14 cellular contexts compared by ENCODE assay signal in genomic region chr17:59342681-59343127, GRCh38. TPM values are rescaled to one million over a fixed set of nuclear protein-coding genes. Genes with fewer than 3 reads are reported as not detected.
DNase-seq lines count a peak whose midpoint lies in the region; ATAC-seq and TF ChIP-seq lines count a peak whose summit lies in the region.
"Had no signal": no experiment of that assay in that cellular context is flagged by ENCODE, and none has a peak within 500 bp of the region (broad histone marks: within the 10 kb centered on the region; RNA-seq: fewer than 3 reads in every experiment).

No MANE protein-coding gene starts in this region.

- H3K27ac Mint-ChIP-seq in activated CD4-positive, alpha-beta T cell treated with anti-CD3 and anti-CD28 coated beads, Interleukin-2, amount 10 ng/mL, durations not matched to agents 24 days and 14 days, result peak overlapping the region; percentile 78
- peak overlapping the region; percentile 78 for H3K27ac Mint-ChIP-seq in activated CD8-positive, alpha-beta memory T cell treated with anti-CD3 and anti-CD28 coated beads, Interleukin-2, amount 10 ng/mL, durations not matched to agents 7 days and 5 days

- no peaks in the 10 kb centered on the region for H3K9me3 Mint-ChIP-seq in activated CD4-positive, alpha-beta T cell treated with anti-CD3 and anti-CD28 coated beads, Interleukin-2, amount 10 ng/mL, durations not matched to agents 24 days and 14 days
- no peaks in the 10 kb centered on the region for H3K9me3 Mint-ChIP-seq in activated CD8-positive, alpha-beta memory T cell treated with anti-CD3 and anti-CD28 coated beads, Interleukin-2, amount 10 ng/mL, durations not matched to agents 7 days and 5 days (ENCODE audit: low read depth)

- no peaks in the 10 kb centered on the region for H3K27me3 ChIP-seq in dorsolateral prefrontal cortex

- ATAC-seq in activated CD8-positive, alpha-beta memory T cell treated with anti-CD3 and anti-CD28 coated beads, Interleukin-2, amount 10 ng/mL, durations not matched to agents 7 days and 5 days, result peak; percentile 92
- no peak for ATAC-seq in GM19324 (IDR thresholded peaks at IDR 0.05; ENCODE audit: low FRiP score, unreplicated experiment)

- TF ChIP-seq CTCF in dorsolateral prefrontal cortex (IDR thresholded peaks at IDR 0.05 in 54 of 56, conservative IDR thresholded peaks at IDR 0.05 in 2 of 56; ENCODE audit: low read depth in 1 of 56, partially characterized antibody in 56 of 56), result no peak

- no peak overlapping the region for H3K4me3 Mint-ChIP-seq in activated CD4-positive, alpha-beta T cell treated with anti-CD3 and anti-CD28 coated beads, Interleukin-2, amount 10 ng/mL, durations not matched to agents 24 days and 14 days
- no peak overlapping the region for H3K4me3 Mint-ChIP-seq in activated CD8-positive, alpha-beta memory T cell treated with anti-CD3 and anti-CD28 coated beads, Interleukin-2, amount 10 ng/mL, durations not matched to agents 7 days and 5 days

- intact Hi-C loops in activated CD4-positive, alpha-beta T cell treated with anti-CD3 and anti-CD28 coated beads, Interleukin-2, amount 10 ng/mL, durations not matched to agents 24 days and 14 days (cut with micrococcal nuclease), result loop anchor here (1.0 kb wide), 1 partner anchor 20 kb away; no protein-coding TSS in a partner anchor
- intact Hi-C loops in dorsolateral prefrontal cortex (cut with DNase I), result no loop called here

- peak overlapping the region in 33 of 59 donors; percentile 1 to 100 (median 33) for H3K27ac ChIP-seq in dorsolateral prefrontal cortex
- H3K27ac ChIP-seq: A549 had no signal

- peaks cover 2% of the 10 kb centered on the region for H3K36me3 Mint-ChIP-seq in activated CD4-positive, alpha-beta T cell treated with anti-CD3 and anti-CD28 coated beads, Interleukin-2, amount 10 ng/mL, durations not matched to agents 24 days and 14 days (ENCODE audit: low read depth)
- no peaks in the 10 kb centered on the region for H3K36me3 Mint-ChIP-seq in activated CD8-positive, alpha-beta memory T cell treated with anti-CD3 and anti-CD28 coated beads, Interleukin-2, amount 10 ng/mL, durations not matched to agents 7 days and 5 days

- CTCF ChIA-PET in activated CD8-positive, alpha-beta memory T cell treated with anti-CD3 and anti-CD28 coated beads, Interleukin-2, amount 10 ng/mL, durations not matched to agents 7 days and 5 days (lab: Charles Lee), result interaction anchor here (0.7 to 2.3 kb wide), 5 partner anchors 10 to 98 kb away, joined by 4 to 10 read pairs (median 5); no protein-coding TSS in a partner anchor

- DNase-seq in activated CD4-positive, alpha-beta T cell treated with anti-CD3 and anti-CD28 coated beads, Interleukin-2, amount 10 ng/mL, durations not matched to agents 24 days and 14 days, result peak; percentile 67
- DNase-seq in activated CD4-positive, alpha-beta T cell treated with anti-CD3 and anti-CD28 coated beads, Interleukin-2, amount 50 U/mL, for 1 hour, result no peak
- peak; percentile 69 for DNase-seq in activated CD8-positive, alpha-beta memory T cell treated with anti-CD3 and anti-CD28 coated beads, Interleukin-2, amount 10 ng/mL, durations not matched to agents 7 days and 5 days
- DNase-seq in dorsolateral prefrontal cortex (no peak), kidney tubule cell (ENCODE audit: low spot score) (no peak), Ammon's horn (ENCODE audit: low spot score) (no peak)
- DNase-seq in stimulated activated naive CD4-positive, alpha-beta T cell treated with Interleukin-2 at 50 U/mL for 16 hours (lab: John Stamatoyannopoulos, UW), result peak; percentile 18
- DNase-seq: Calu3; central memory CD4-positive, alpha-beta T cell; KG1; NCI-H1694; NCI-H748 treated with DMSO at 0.1 percent for 48 hours had no signal

- no peaks in the 10 kb centered on the region for H3K27me3 Mint-ChIP-seq in activated CD4-positive, alpha-beta T cell treated with anti-CD3 and anti-CD28 coated beads, Interleukin-2, amount 10 ng/mL, durations not matched to agents 24 days and 14 days
- no peaks in the 10 kb centered on the region for H3K27me3 Mint-ChIP-seq in activated CD8-positive, alpha-beta memory T cell treated with anti-CD3 and anti-CD28 coated beads, Interleukin-2, amount 10 ng/mL, durations not matched to agents 7 days and 5 days

- H3K4me1 Mint-ChIP-seq in activated CD4-positive, alpha-beta T cell treated with anti-CD3 and anti-CD28 coated beads, Interleukin-2, amount 10 ng/mL, durations not matched to agents 24 days and 14 days, result peaks cover 21% of the 10 kb centered on the region
- peaks cover 46% of the 10 kb centered on the region for H3K4me1 Mint-ChIP-seq in activated CD8-positive, alpha-beta memory T cell treated with anti-CD3 and anti-CD28 coated beads, Interleukin-2, amount 10 ng/mL, durations not matched to agents 7 days and 5 days

- H3K4me3 ChIP-seq in dorsolateral prefrontal cortex, result no peak overlapping the region
- H3K4me3 ChIP-seq: A549 had no signal

RNA-seq across cellular contexts. Expression of gene YPEL2, which starts 11.2 kb away (rescaled TPM):
- 6.2 and 7.0 TPM in 2 replicates for total RNA-seq in activated CD4-positive, alpha-beta T cell treated with anti-CD3 and anti-CD28 coated beads, Interleukin-2, amount 10 ng/mL, durations not matched to agents 24 days and 14 days
- 10 to 100 TPM in 1 of 2 experiments, 1 to 10 TPM in 1; 9.9 to 12.3 TPM for total RNA-seq in activated CD8-positive, alpha-beta memory T cell treated with anti-CD3 and anti-CD28 coated beads, Interleukin-2, amount 10 ng/mL, durations not matched to agents 7 days and 5 days
- total RNA-seq in dorsolateral prefrontal cortex, result 100 to 1,000 TPM in 1 of 120 experiments, 10 to 100 TPM in 119; 35.6 to 117 (median 58.9) TPM

Comparison
In these comparisons a context has a peak if more than half of its experiments do, and no peak if none do; other contexts are left out.
1. DNase-seq: peak in activated CD4-positive, alpha-beta T cell treated with anti-CD3 and anti-CD28 coated beads, Interleukin-2, amount 10 ng/mL, durations not matched to agents 24 days and 14 days (single experiment), activated CD8-positive, alpha-beta memory T cell treated with anti-CD3 and anti-CD28 coated beads, Interleukin-2, amount 10 ng/mL, durations not matched to agents 7 days and 5 days (single experiment) and stimulated activated naive CD4-positive, alpha-beta T cell treated with Interleukin-2 at 50 U/mL for 16 hours (single experiment); none in activated CD4-positive, alpha-beta T cell treated with anti-CD3 and anti-CD28 coated beads, Interleukin-2, amount 50 U/mL, for 1 hour (single experiment), dorsolateral prefrontal cortex (0 of 10), kidney tubule cell (single experiment) and Ammon's horn (single experiment).